28 cellular contexts compared by ENCODE assay signal in genomic region chr4:1976416-1977352, GRCh38. TPM values are rescaled to one million over a fixed set of nuclear protein-coding genes. Genes with fewer than 3 reads are reported as not detected.
A peak's percentile ranks its signal among the peaks of the same experiment; 100 is the strongest.
DNase-seq lines count a peak whose midpoint lies in the region; ATAC-seq, FAIRE-seq and TF ChIP-seq lines count a peak whose summit lies in the region.
"Had no signal": no experiment of that assay in that cellular context is flagged by ENCODE, and none has a peak within 500 bp of the region (broad histone marks: within the 10 kb centered on the region; RNA-seq: fewer than 3 reads in every experiment).

No MANE protein-coding gene starts in this region.

- no peaks in the 10 kb centered on the region for H3K4me1 ChIP-seq in osteoblast (ENCODE audit: insufficient read depth, low read length)
- H3K4me1 ChIP-seq: uterus had no signal

- no peaks in the 10 kb centered on the region for H3K27me3 ChIP-seq in osteoblast (ENCODE audit: insufficient read depth, low read length)
- H3K27me3 ChIP-seq: dorsolateral prefrontal cortex, ovary, uterus had no signal

- H3K4me2 ChIP-seq in osteoblast (ENCODE audit: insufficient read depth, low read length): no peak overlapping the region
- H3K4me2 ChIP-seq: PC-9 had no signal

- peak; percentile 27 for DNase-seq in cardiac septum (ENCODE audit: low spot score)
- DNase-seq in left ventricle myocardium superior: no peak
- DNase-seq in coronary artery (ENCODE audit: low spot score): peak; percentile 53
- peak; percentile 85 for DNase-seq in osteoblast (ENCODE audit: insufficient read length, low spot score, missing footprints)
- DNase-seq in stimulated activated CD4-positive, alpha-beta T cell treated with anti-CD3 and anti-CD28 coated beads, Interleukin-2, amount 100 ng/mL, for 24 hours: no peak
- no peak for DNase-seq in GM12892 (ENCODE audit: insufficient read length)
- no peak for DNase-seq in NCI-H2029 (lab: John Stamatoyannopoulos, UW)
- DNase-seq: ACHN; activated CD4-positive, alpha-beta memory T cell treated with anti-CD3 and anti-CD28 coated beads for 36 hours; activated CD4-positive, alpha-beta T cell treated with anti-CD3 and anti-CD28 coated beads for 1 hour; CD8-positive, alpha-beta T cell; kidney glomerular epithelial cell; NCI-H146; NCI-H2107; NCI-H345; NCI-H69; PC-9; small intestine; uterus had no signal

- no peak for FAIRE-seq in GM12892 (lab: Jason Lieb, UNC)
- FAIRE-seq: endothelial cell of umbilical vein, frontal cortex, GM12878, H54, small intestine had no signal

- ATAC-seq in left ventricle myocardium superior: no peak
- ATAC-seq: CD8-positive, alpha-beta T cell; GM12878; Right ventricle myocardium inferior; SK-N-SH treated with all-trans-retinoic acid at 6 μM for 48 hours had no signal

- no peak overlapping the region for H3K4me3 ChIP-seq in coronary artery
- H3K4me3 ChIP-seq in osteoblast (ENCODE audit: insufficient read depth, low read length): no peak overlapping the region
- H3K4me3 ChIP-seq: dorsolateral prefrontal cortex, GM12878, lung, ovary, PC-9, uterus had no signal

- H4K20me1 ChIP-seq in osteoblast (ENCODE audit: insufficient read depth, low read length): peaks cover 11% of the 10 kb centered on the region

- TF ChIP-seq CTCF in coronary artery (IDR thresholded peaks at IDR 0.05): no peak
- no peak for TF ChIP-seq CTCF in osteoblast (IDR thresholded peaks at IDR 0.05; ENCODE audit: extremely low read depth, low read depth, low read length)

- H3K27ac ChIP-seq in coronary artery: no peak overlapping the region
- no peak overlapping the region for H3K27ac ChIP-seq in osteoblast (ENCODE audit: low read depth, low read length)
- H3K27ac ChIP-seq: ovary, PC-9, uterus had no signal

- H3K36me3 ChIP-seq in osteoblast (ENCODE audit: insufficient read depth, low read length): peaks cover 85% of the 10 kb centered on the region
- H3K36me3 ChIP-seq: ovary, uterus had no signal

- H3K79me2 ChIP-seq in osteoblast (ENCODE audit: insufficient read depth, low read length): peaks cover 15% of the 10 kb centered on the region

- H2AFZ ChIP-seq in osteoblast (ENCODE audit: low read length): no peak overlapping the region
- H2AFZ ChIP-seq: PC-9 had no signal

- no peaks in the 10 kb centered on the region for H3K9me3 ChIP-seq in osteoblast (ENCODE audit: low read depth, low read length)
- H3K9me3 ChIP-seq: ovary, uterus had no signal

- TF ChIP-seq POLR2A in GM12892 (IDR thresholded peaks at IDR 0.05; ENCODE audit: low read depth, low read length): no peak

- intact Hi-C loops in cardiac septum (cut with DNase I): no loop called here
- intact Hi-C loops in left ventricle myocardium superior (cut with micrococcal nuclease): no loop called here

RNA-seq across cellular contexts. Expression of gene NELFA, which starts 32.1 kb away (rescaled TPM):
- total RNA-seq in cardiac septum (14.7 TPM), left ventricle myocardium superior (10.0 TPM), osteoblast (19.2 and 19.9 TPM in 2 replicates)
- polyA plus RNA-seq in GM12892 (2012; ENCODE audit: missing spikeins): 15.9 TPM

Comparison
In these comparisons a context has a peak if more than half of its experiments do, and no peak if none do; other contexts are left out.
1. DNase-seq: peak in cardiac septum (single experiment), coronary artery (single experiment) and osteoblast (single experiment); none in left ventricle myocardium superior (single experiment), stimulated activated CD4-positive, alpha-beta T cell treated with anti-CD3 and anti-CD28 coated beads, Interleukin-2, amount 100 ng/mL, for 24 hours (0 of 2), GM12892 (single experiment) and NCI-H2029 (single experiment).